18 cellular contexts compared by ENCODE assay signal in the genomic region with DNA sequence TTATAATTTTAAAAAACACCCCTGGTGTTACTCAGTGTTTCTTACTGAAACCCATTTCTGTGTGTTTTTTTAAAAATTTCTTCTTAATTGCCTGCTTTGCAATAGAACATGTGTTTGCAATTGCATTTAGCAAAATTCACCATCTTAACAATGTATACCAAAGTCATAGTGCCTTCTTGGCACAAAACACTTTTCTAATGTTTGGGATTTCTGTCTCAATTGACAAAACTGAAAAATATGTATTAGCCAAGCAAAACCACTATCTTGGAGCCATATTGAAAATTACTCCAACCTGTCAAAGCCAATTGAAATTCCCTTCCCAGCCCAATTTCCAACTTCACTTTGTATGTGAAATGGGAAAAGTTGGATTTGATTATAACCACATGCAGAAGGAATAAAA.
A peak's percentile ranks its signal among the peaks of the same experiment; 100 is the strongest.
DNase-seq lines count a peak whose midpoint lies in the region; ATAC-seq and TF ChIP-seq lines count a peak whose summit lies in the region.
"Had no signal": no experiment of that assay in that cellular context is flagged by ENCODE, and none has a peak within 500 bp of the region (broad histone marks: within the 10 kb centered on the region; RNA-seq: fewer than 3 reads in every experiment).

No MANE protein-coding gene starts in this region.

- H3K27ac ChIP-seq in SK-N-MC (0 out of 2 replicates have a peak overlapping the region, but pooled peaks have one; percentile 12), left lung (no peak overlapping the region), colonic mucosa (no peak overlapping the region)
- H3K27ac ChIP-seq: 22Rv1; A549; BLaER1 treated with 17β-estradiol and CSF1 and Interleukin-3, amounts not matched to agents 10 nM and 100 nM; C4-2B had no signal

- H3K4me3 ChIP-seq in SK-N-MC (no peak overlapping the region), left lung (no peak overlapping the region), colonic mucosa (no peak overlapping the region)
- H3K4me3 ChIP-seq: A549; BLaER1 treated with 17β-estradiol and CSF1 and Interleukin-3, amounts not matched to agents 10 nM and 100 nM had no signal

- H3K27me3 ChIP-seq in left lung (no peaks in the 10 kb centered on the region), colonic mucosa (no peaks in the 10 kb centered on the region)
- H3K27me3 ChIP-seq: BLaER1 treated with 17β-estradiol and CSF1 and Interleukin-3, amounts not matched to agents 10 nM and 100 nM had no signal

- TF ChIP-seq CTCF in AG09319 (IDR thresholded peaks at IDR 0.05; ENCODE audit: low read depth, low read length) (no peak), left lung (IDR thresholded peaks at IDR 0.05) (no peak), colonic mucosa (IDR thresholded peaks at IDR 0.05) (no peak)

- no peaks in the 10 kb centered on the region for H3K9me3 Mint-ChIP-seq in activated T-cell treated with anti-CD3 and anti-CD28 coated beads, Interleukin-2, amount 50 U/mL, for 4 hours
- H3K9me3 Mint-ChIP-seq: CD4-positive, alpha-beta T cell; CD8-positive, alpha-beta T cell had no signal

- H3K9me3 ChIP-seq in SK-N-MC (ENCODE audit: low read depth, low read length) (no peaks in the 10 kb centered on the region), left lung (no peaks in the 10 kb centered on the region), colonic mucosa (no peaks in the 10 kb centered on the region)
- H3K9me3 ChIP-seq: A549; BLaER1 treated with 17β-estradiol and CSF1 and Interleukin-3, amounts not matched to agents 10 nM and 100 nM; Caco-2 had no signal

- intact Hi-C loops in left lung (cut with DNase I), result no loop called here
- intact Hi-C loops in colonic mucosa (cut with DNase I), result no loop called here

- DNase-seq in AG09319 (ENCODE audit: extremely low read depth, low read depth), result peak; percentile 28
- no peak for DNase-seq in SK-N-MC (ENCODE audit: low read depth, low spot score)
- peak; percentile 59 for DNase-seq in fibroblast of gingiva (ENCODE audit: low read depth)
- no peak for DNase-seq in left lung
- DNase-seq in activated T-cell treated with anti-CD3 and anti-CD28 coated beads, Interleukin-2, amount 50 U/mL, for 4 hours, result no peak
- DNase-seq in colonic mucosa, result no peak
- DNase-seq: AML-193; Caco-2; Calu3; CD4-positive, alpha-beta T cell; CD8-positive, alpha-beta T cell; DMS79 treated with DMSO at 0.1 percent for 48 hours; GF-D8 had no signal

- ATAC-seq in left lung, result no peak
- no peak for ATAC-seq in activated T-cell treated with anti-CD3 and anti-CD28 coated beads, Interleukin-2, amount 50 U/mL, for 4 hours
- ATAC-seq: A549; CD8-positive, alpha-beta T cell had no signal

- H3K9ac ChIP-seq in SK-N-MC (ENCODE audit: insufficient read length) (no peak overlapping the region), colonic mucosa (ENCODE audit: low read depth in 2 of 2, low read length in 2 of 2) (no peak overlapping the region)
- H3K9ac ChIP-seq: BLaER1 treated with 17β-estradiol and CSF1 and Interleukin-3, amounts not matched to agents 10 nM and 100 nM had no signal

- H3K27me3 Mint-ChIP-seq in activated T-cell treated with anti-CD3 and anti-CD28 coated beads, Interleukin-2, amount 50 U/mL, for 4 hours (ENCODE audit: low read depth), result no peaks in the 10 kb centered on the region
- H3K27me3 Mint-ChIP-seq: CD4-positive, alpha-beta T cell had no signal

- no peaks in the 10 kb centered on the region for H3K4me1 Mint-ChIP-seq in activated T-cell treated with anti-CD3 and anti-CD28 coated beads, Interleukin-2, amount 50 U/mL, for 4 hours (ENCODE audit: low read depth)
- H3K4me1 Mint-ChIP-seq: B cell had no signal

- H3K36me3 ChIP-seq in SK-N-MC (ENCODE audit: insufficient read depth, low read length) (no peaks in the 10 kb centered on the region), left lung (no peaks in the 10 kb centered on the region), colonic mucosa (no peaks in the 10 kb centered on the region)
- H3K36me3 ChIP-seq: BLaER1 treated with 17β-estradiol and CSF1 and Interleukin-3, amounts not matched to agents 10 nM and 100 nM had no signal

- H3K4me3 Mint-ChIP-seq in activated T-cell treated with anti-CD3 and anti-CD28 coated beads, Interleukin-2, amount 50 U/mL, for 4 hours, result no peak overlapping the region
- H3K4me3 Mint-ChIP-seq: B cell; CD4-positive, alpha-beta T cell; CD8-positive, alpha-beta T cell had no signal

- H3K4me1 ChIP-seq in left lung, result no peaks in the 10 kb centered on the region
- H3K4me1 ChIP-seq in colonic mucosa, result no peaks in the 10 kb centered on the region
- H3K4me1 ChIP-seq: BLaER1 treated with 17β-estradiol and CSF1 and Interleukin-3, amounts not matched to agents 10 nM and 100 nM had no signal

- H3K36me3 Mint-ChIP-seq in activated T-cell treated with anti-CD3 and anti-CD28 coated beads, Interleukin-2, amount 50 U/mL, for 4 hours (ENCODE audit: insufficient read depth), result no peaks in the 10 kb centered on the region
- H3K36me3 Mint-ChIP-seq: CD8-positive, alpha-beta T cell had no signal

Comparison
In these comparisons a context has a peak if more than half of its experiments do, and no peak if none do; other contexts are left out.
1. DNase-seq: peak in AG09319 (single experiment) and fibroblast of gingiva (single experiment); none in SK-N-MC (single experiment), left lung (0 of 2), activated T-cell treated with anti-CD3 and anti-CD28 coated beads, Interleukin-2, amount 50 U/mL, for 4 hours (single experiment) and colonic mucosa (single experiment).